ENCODE assay signal across 10 cellular contexts in the genomic region with DNA sequence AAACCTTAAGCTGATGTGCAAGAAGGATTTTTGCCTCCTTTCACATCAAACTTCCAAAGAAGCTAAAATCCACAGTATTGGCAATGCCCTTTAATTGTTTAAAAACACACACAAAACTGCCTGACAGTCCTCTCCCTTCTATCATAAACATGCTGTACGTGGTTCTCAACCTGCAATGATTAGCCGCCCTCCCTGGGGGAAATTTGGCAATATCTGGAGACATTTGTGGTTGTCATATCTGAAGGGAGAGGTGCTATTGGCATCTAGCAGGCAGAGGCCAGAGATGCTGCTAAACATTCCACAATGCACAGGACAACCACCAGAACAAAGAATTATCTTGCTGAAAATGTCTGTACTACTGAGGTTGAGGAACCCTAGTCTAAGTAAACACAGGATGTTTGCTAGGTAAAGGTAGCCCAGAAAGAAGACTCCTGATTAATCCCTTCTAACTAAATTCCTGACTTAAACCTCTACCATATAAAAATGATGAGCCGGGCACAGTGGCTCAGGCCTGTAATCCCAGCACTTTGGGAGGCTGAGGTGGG. TPM values are rescaled to one million over a fixed set of nuclear protein-coding genes. Genes with fewer than 3 reads are reported as not detected.
DNase-seq lines count a peak whose midpoint lies in the region; ATAC-seq, FAIRE-seq and TF ChIP-seq lines count a peak whose summit lies in the region.
"Had no signal": no experiment of that assay in that cellular context is flagged by ENCODE, and none has a peak within 500 bp of the region (broad histone marks: within the 10 kb centered on the region; RNA-seq: fewer than 3 reads in every experiment).

No MANE protein-coding gene starts in this region.

- TF ChIP-seq POLR2A in breast epithelium (IDR thresholded peaks at IDR 0.05): no peak
- TF ChIP-seq POLR2A in GM18505 (IDR thresholded peaks at IDR 0.05; ENCODE audit: borderline replicate concordance, extremely low read depth, insufficient read depth, insufficient read length): no peak

- no peak overlapping the region for H3K4ac ChIP-seq in mesendoderm (ENCODE audit: low read depth, low read length)

- no peaks in the 10 kb centered on the region for H3K79me2 ChIP-seq in mesendoderm (ENCODE audit: control insufficient read depth, insufficient read depth, low read length)

- no peak overlapping the region for H3K27ac Mint-ChIP-seq in stimulated activated naive CD8-positive, alpha-beta T cell treated with anti-CD3 and anti-CD28 coated beads, Interleukin-15, Interleukin-2, amounts not matched to agents 100 ng/mL and 50 ng/mL, for 24 hours
- peak overlapping the region in 6 of 9 donors; percentile 78 to 89 (median 82) for H3K27ac Mint-ChIP-seq in naive thymus-derived CD4-positive, alpha-beta T cell

- CTCF ChIA-PET in naive thymus-derived CD4-positive, alpha-beta T cell (lab: Charles Lee): interaction anchor here (1.5 kb wide), 1 partner anchor 105 kb away, joined by 4 read pairs; no protein-coding TSS in a partner anchor

- no peak overlapping the region for H4K8ac ChIP-seq in mesendoderm (ENCODE audit: low read depth, low read length)

- H3K4me3 ChIP-seq in breast epithelium: peak overlapping the region in 2 of 3 donors; percentile 60 to 93
- no peak overlapping the region for H3K4me3 ChIP-seq in naive thymus-derived CD4-positive, alpha-beta T cell (ENCODE audit: low read length)
- no peak overlapping the region for H3K4me3 ChIP-seq in mesendoderm (ENCODE audit: low read length)

- no peak overlapping the region for H3K23ac ChIP-seq in mesendoderm (ENCODE audit: low read length)

- no peaks in the 10 kb centered on the region for H3K36me3 ChIP-seq in breast epithelium
- H3K36me3 ChIP-seq in naive thymus-derived CD4-positive, alpha-beta T cell (ENCODE audit: control insufficient read depth in 2 of 3, insufficient read depth in 3 of 3, low read length in 3 of 3): no peaks in the 10 kb centered on the region
- no peaks in the 10 kb centered on the region for H3K36me3 ChIP-seq in mesendoderm (ENCODE audit: control insufficient read depth, insufficient read depth, low read length)

- H2BK15ac ChIP-seq in mesendoderm (replicated peaks; ENCODE audit: low read depth): no peak overlapping the region

- H3K27ac ChIP-seq in breast epithelium: no peak overlapping the region
- H3K27ac ChIP-seq in naive thymus-derived CD4-positive, alpha-beta T cell (ENCODE audit: low read depth, low read length): no peak overlapping the region
- H3K27ac ChIP-seq in mesendoderm (ENCODE audit: low read depth, low read length): no peak overlapping the region

- no peaks in the 10 kb centered on the region for H3K27me3 ChIP-seq in breast epithelium
- no peaks in the 10 kb centered on the region for H3K27me3 ChIP-seq in naive thymus-derived CD4-positive, alpha-beta T cell (ENCODE audit: control insufficient read depth in 2 of 2, insufficient read depth in 2 of 2, low read length in 2 of 2)
- H3K27me3 ChIP-seq in mesendoderm (ENCODE audit: insufficient read depth, low read length, poor library complexity): peaks cover 2% of the 10 kb centered on the region

- H3K4me3 Mint-ChIP-seq in stimulated activated naive CD8-positive, alpha-beta T cell treated with anti-CD3 and anti-CD28 coated beads, Interleukin-15, Interleukin-2, amounts not matched to agents 100 ng/mL and 50 ng/mL, for 24 hours: peak overlapping the region; percentile 82
- peak overlapping the region; percentile 82 to 90 (median 88) for H3K4me3 Mint-ChIP-seq in naive thymus-derived CD4-positive, alpha-beta T cell

- no peak overlapping the region for H3K18ac ChIP-seq in mesendoderm (ENCODE audit: low read length)

- peaks cover 7% of the 10 kb centered on the region for H3K27me3 Mint-ChIP-seq in stimulated activated naive CD8-positive, alpha-beta T cell treated with anti-CD3 and anti-CD28 coated beads, Interleukin-15, Interleukin-2, amounts not matched to agents 100 ng/mL and 50 ng/mL, for 24 hours
- H3K27me3 Mint-ChIP-seq in naive thymus-derived CD4-positive, alpha-beta T cell: peaks cover 0 to 10% (median 0%) of the 10 kb centered on the region in 5 donors

- no peaks in the 10 kb centered on the region for H3K4me1 ChIP-seq in breast epithelium
- no peaks in the 10 kb centered on the region for H3K4me1 ChIP-seq in naive thymus-derived CD4-positive, alpha-beta T cell (ENCODE audit: control insufficient read depth in 2 of 2, insufficient read depth in 2 of 2, low read length in 2 of 2)
- H3K4me1 ChIP-seq in mesendoderm (ENCODE audit: control insufficient read depth, low read depth, low read length): no peaks in the 10 kb centered on the region

- H3K9me3 Mint-ChIP-seq in stimulated activated naive CD8-positive, alpha-beta T cell treated with anti-CD3 and anti-CD28 coated beads, Interleukin-15, Interleukin-2, amounts not matched to agents 100 ng/mL and 50 ng/mL, for 24 hours: no peaks in the 10 kb centered on the region
- H3K9me3 Mint-ChIP-seq in naive thymus-derived CD4-positive, alpha-beta T cell: no peaks in the 10 kb centered on the region

- H4K5ac ChIP-seq in mesendoderm (ENCODE audit: low read length): no peak overlapping the region

- WGBS in mesendoderm (ENCODE audit: extremely low coverage, insufficient coverage, low lambda C conversion rate): no CpG with 5 or more reads among the region's 3 CpGs

- POLR2A ChIA-PET in naive thymus-derived CD4-positive, alpha-beta T cell (lab: Charles Lee): interaction anchor here (0.7 to 1.7 kb wide), 12 partner anchors 18 to 163 kb away, joined by 3 to 20 read pairs (median 4); partner anchors contain the start of genes ACOT2, ACOT4, NUMB and RIOX1

- DNase-seq in stimulated activated naive CD8-positive, alpha-beta T cell treated with anti-CD3 and anti-CD28 coated beads, Interleukin-15, Interleukin-2, amounts not matched to agents 100 U/mL and 50 U/mL, for 24 hours: no peak
- no peak for DNase-seq in breast epithelium (ENCODE audit: low spot score in 2 of 2)
- DNase-seq in naive thymus-derived CD4-positive, alpha-beta T cell: no peak
- DNase-seq in mesendoderm: no peak
- no peak for DNase-seq in GM19239 (ENCODE audit: insufficient read length, low spot score)

- intact Hi-C loops in breast epithelium (cut with DNase I; ENCODE audit: low total_unique reads): no loop called here
- intact Hi-C loops in naive thymus-derived CD4-positive, alpha-beta T cell (cut with micrococcal nuclease): loop anchor here (1.0 to 2.0 kb wide), 2 partner anchors 44 to 405 kb away; partner anchors contain the start of genes ACOT2 (in 1 of the 2), BBOF1 (in 1 of the 2) and ENTPD5 (in 1 of the 2)

- H2AK5ac ChIP-seq in mesendoderm (ENCODE audit: low read length): no peak overlapping the region

- H3K4me1 Mint-ChIP-seq in stimulated activated naive CD8-positive, alpha-beta T cell treated with anti-CD3 and anti-CD28 coated beads, Interleukin-15, Interleukin-2, amounts not matched to agents 100 ng/mL and 50 ng/mL, for 24 hours (ENCODE audit: low read depth): no peaks in the 10 kb centered on the region
- H3K4me1 Mint-ChIP-seq in naive thymus-derived CD4-positive, alpha-beta T cell: peaks cover 0 to 14% (median 0%) of the 10 kb centered on the region in 7 donors

- no peak overlapping the region for H2BK120ac ChIP-seq in mesendoderm (ENCODE audit: low read depth, low read length)

- no peak for ATAC-seq in stimulated activated naive CD8-positive, alpha-beta T cell treated with anti-CD3 and anti-CD28 coated beads, Interleukin-15, Interleukin-2, amounts not matched to agents 100 U/mL and 50 U/mL, for 24 hours
- ATAC-seq in naive thymus-derived CD4-positive, alpha-beta T cell: no peak
- ATAC-seq in GM21825 (IDR thresholded peaks at IDR 0.05; ENCODE audit: unreplicated experiment) (no peak), GM18505 (IDR thresholded peaks at IDR 0.05; ENCODE audit: unreplicated experiment) (no peak)

- no peaks in the 10 kb centered on the region for H3K79me1 ChIP-seq in mesendoderm (ENCODE audit: low read length)

- no peak overlapping the region for H3K4me2 ChIP-seq in mesendoderm (ENCODE audit: low read length)

- no peaks in the 10 kb centered on the region for H3K36me3 Mint-ChIP-seq in stimulated activated naive CD8-positive, alpha-beta T cell treated with anti-CD3 and anti-CD28 coated beads, Interleukin-15, Interleukin-2, amounts not matched to agents 100 ng/mL and 50 ng/mL, for 24 hours (ENCODE audit: low read depth)
- peaks cover 0 to 3% (median 0%) of the 10 kb centered on the region in 5 donors for H3K36me3 Mint-ChIP-seq in naive thymus-derived CD4-positive, alpha-beta T cell

- no peak for FAIRE-seq in GM19239 (lab: Jason Lieb, UNC)
- FAIRE-seq: bronchial epithelial cell had no signal

- no peak overlapping the region for H3K56ac ChIP-seq in mesendoderm (ENCODE audit: low read length)

- no peaks in the 10 kb centered on the region for H3K9me3 ChIP-seq in breast epithelium
- no peaks in the 10 kb centered on the region for H3K9me3 ChIP-seq in naive thymus-derived CD4-positive, alpha-beta T cell (ENCODE audit: control insufficient read depth in 2 of 3, low read length in 3 of 3)

- no peak for TF ChIP-seq CTCF in breast epithelium (IDR thresholded peaks at IDR 0.05)

- no peak overlapping the region for H2BK5ac ChIP-seq in mesendoderm (ENCODE audit: low read length)

- H3K9ac ChIP-seq in mesendoderm (ENCODE audit: low read length): no peak overlapping the region

RNA-seq across cellular contexts. Expression of gene ACOT6, which starts 1.2 kb away (rescaled TPM):
- total RNA-seq in breast epithelium: under 1 TPM in 1 of 3 donors, not detected in 2; 0.16 TPM
- total RNA-seq in naive thymus-derived CD4-positive, alpha-beta T cell: under 1 TPM in 1 of 5 experiments, not detected in 4; 0.27 TPM
- polyA plus RNA-seq in naive thymus-derived CD4-positive, alpha-beta T cell: not detected
- 0.06 TPM for polyA plus RNA-seq in mesendoderm (2013, experiment 1 of 2)
- polyA plus RNA-seq in mesendoderm (2013, experiment 2 of 2): 0.03 TPM
- total RNA-seq: bronchial epithelial cell, pulmonary artery endothelial cell had no signal

RNA-seq across cellular contexts. Expression of gene ACOT4, which starts 21.8 kb away (rescaled TPM):
- 1 to 10 TPM; 2.8 to 5.9 (median 3.7) TPM for total RNA-seq in breast epithelium
- total RNA-seq in naive thymus-derived CD4-positive, alpha-beta T cell: 1 to 10 TPM in 1 of 5 experiments, under 1 TPM in 4; 0.69 to 1.0 (median 0.89) TPM
- 1 to 10 TPM; 1.8 to 2.6 TPM for polyA plus RNA-seq in naive thymus-derived CD4-positive, alpha-beta T cell
- polyA plus RNA-seq in mesendoderm (2013, experiment 1 of 2): 0.87 TPM
- polyA plus RNA-seq in mesendoderm (2013, experiment 2 of 2): 0.80 TPM

RNA-seq across cellular contexts. Expression of gene DNAL1, which starts 31.3 kb away (rescaled TPM):
- total RNA-seq in breast epithelium: 10 to 100 TPM in 2 of 3 donors, 1 to 10 TPM in 1; 6.1 to 12.8 (median 10.5) TPM
- total RNA-seq in naive thymus-derived CD4-positive, alpha-beta T cell: 1 to 10 TPM; 3.6 to 8.4 (median 6.5) TPM
- 1 to 10 TPM; 4.2 to 4.5 TPM for polyA plus RNA-seq in naive thymus-derived CD4-positive, alpha-beta T cell
- polyA plus RNA-seq in mesendoderm (2013, experiment 1 of 2): 11.4 TPM
- polyA plus RNA-seq in mesendoderm (2013, experiment 2 of 2): 12.4 TPM

RNA-seq across cellular contexts. Expression of gene ACOT2, which starts 44.5 kb away (rescaled TPM):
- total RNA-seq in breast epithelium: 10 to 100 TPM; 44.0 to 70.1 (median 45.8) TPM
- total RNA-seq in naive thymus-derived CD4-positive, alpha-beta T cell: 10 to 100 TPM in 2 of 5 experiments, 1 to 10 TPM in 3; 8.8 to 15.3 (median 9.8) TPM
- 10 to 100 TPM; 29.1 to 36.5 TPM for polyA plus RNA-seq in naive thymus-derived CD4-positive, alpha-beta T cell
- 2.5 TPM for polyA plus RNA-seq in mesendoderm (2013, experiment 1 of 2)
- 2.5 TPM for polyA plus RNA-seq in mesendoderm (2013, experiment 2 of 2)

RNA-seq across cellular contexts. Expression of gene HEATR4, which starts 54.7 kb away (rescaled TPM):
- under 1 TPM; 0.59 to 0.98 (median 0.64) TPM for total RNA-seq in breast epithelium
- total RNA-seq in naive thymus-derived CD4-positive, alpha-beta T cell: under 1 TPM in 1 of 5 experiments, not detected in 4; 0.65 TPM
- under 1 TPM in 1 of 2 donors, not detected in 1; 0.21 TPM for polyA plus RNA-seq in naive thymus-derived CD4-positive, alpha-beta T cell
- 0.21 TPM for polyA plus RNA-seq in mesendoderm (2013, experiment 1 of 2)
- 0.45 TPM for polyA plus RNA-seq in mesendoderm (2013, experiment 2 of 2)

Comparison
In these comparisons a context has a peak if more than half of its experiments do, and no peak if none do; other contexts are left out.
1. H3K4me3 ChIP-seq: peak in breast epithelium (2 of 3); none in naive thymus-derived CD4-positive, alpha-beta T cell (single experiment) and mesendoderm (single experiment).